In genomic region chr4:56870927-56871326, GRCh38 we compare ENCODE assay signal across 12 cellular contexts. TPM values are rescaled to one million over a fixed set of nuclear protein-coding genes. Genes with fewer than 3 reads are reported as not detected.
DNase-seq lines count a peak whose midpoint lies in the region; ATAC-seq and TF ChIP-seq lines count a peak whose summit lies in the region.
"Had no signal": no experiment of that assay in that cellular context is flagged by ENCODE, and none has a peak within 500 bp of the region (broad histone marks: within the 10 kb centered on the region; RNA-seq: fewer than 3 reads in every experiment).

No MANE protein-coding gene starts in this region.

- no peak overlapping the region for H3K4me3 Mint-ChIP-seq in mesothelial cell of epicardium

- H3K27ac Mint-ChIP-seq in mesothelial cell of epicardium: peak overlapping the region; percentile 89

- no peaks in the 10 kb centered on the region for H3K27me3 Mint-ChIP-seq in mesothelial cell of epicardium (ENCODE audit: low read depth)
- H3K27me3 Mint-ChIP-seq: naive thymus-derived CD8-positive, alpha-beta T cell had no signal

- H3K27me3 ChIP-seq in BLaER1: no peaks in the 10 kb centered on the region
- H3K27me3 ChIP-seq in transverse colon: no peaks in the 10 kb centered on the region
- no peaks in the 10 kb centered on the region for H3K27me3 ChIP-seq in BE2C

- H3K4me2 ChIP-seq in BLaER1: peak overlapping the region; percentile 69

- intact Hi-C loops in transverse colon (cut with DNase I; ENCODE audit: low total_unique reads): no loop called here

- no peaks in the 10 kb centered on the region for H3K36me3 Mint-ChIP-seq in mesothelial cell of epicardium
- H3K36me3 Mint-ChIP-seq: naive thymus-derived CD8-positive, alpha-beta T cell had no signal

- 0 to 22% methylated on average over 1 to 4 of the region's 4 CpGs for WGBS in transverse colon (ENCODE audit: low coverage in 1 of 2), 2 donors

- H3K9me3 Mint-ChIP-seq in mesothelial cell of epicardium: no peaks in the 10 kb centered on the region
- H3K9me3 Mint-ChIP-seq: naive thymus-derived CD8-positive, alpha-beta T cell had no signal

- H3K4me1 ChIP-seq in BLaER1: peaks cover 43% of the 10 kb centered on the region
- no peaks in the 10 kb centered on the region for H3K4me1 ChIP-seq in transverse colon
- H3K4me1 ChIP-seq in BE2C: no peaks in the 10 kb centered on the region

- H4K20me1 ChIP-seq in BLaER1: no peaks in the 10 kb centered on the region

- H3K36me3 ChIP-seq in BLaER1: no peaks in the 10 kb centered on the region
- H3K36me3 ChIP-seq in transverse colon: no peaks in the 10 kb centered on the region
- no peaks in the 10 kb centered on the region for H3K36me3 ChIP-seq in BE2C

- H3K4me3 ChIP-seq in BLaER1: peak overlapping the region; percentile 32; the same call in 1 of the 2 replicates
- H3K4me3 ChIP-seq in transverse colon: no peak overlapping the region
- no peak overlapping the region for H3K4me3 ChIP-seq in BE2C (ENCODE audit: low read depth, low read length)

- H3K9ac ChIP-seq in BLaER1: peak overlapping the region; percentile 46; the same call in 1 of the 2 replicates

- ATAC-seq in SK-N-SH treated with all-trans-retinoic acid at 6 μM for 48 hours: peak; percentile 93
- no peak for ATAC-seq in HG02973 (IDR thresholded peaks at IDR 0.05; ENCODE audit: unreplicated experiment)

- TF ChIP-seq CTCF in mesothelial cell of epicardium (IDR thresholded peaks at IDR 0.05; ENCODE audit: unreplicated experiment) (no peak), transverse colon (IDR thresholded peaks at IDR 0.05) (no peak), BE2C (IDR thresholded peaks at IDR 0.05; ENCODE audit: low read depth, low read length) (no peak)

- TF ChIP-seq POLR2A in transverse colon (IDR thresholded peaks at IDR 0.05): no peak

- H3K27ac ChIP-seq in BLaER1: peak overlapping the region; percentile 63
- H3K27ac ChIP-seq in transverse colon: no peak overlapping the region

- in situ Hi-C loops in transverse colon (cut with MboI; ENCODE audit: low pct_ligation_motif_present in 1 of 4, low pct_unique_long_range_greater_than_20kb in 1 of 4, low sequenced_read_pairs in 3 of 4): no loop called here

- TF ChIP-seq EP300 in transverse colon (IDR thresholded peaks at IDR 0.05; ENCODE audit: low read depth): no peak

- no peaks in the 10 kb centered on the region for H3K9me3 ChIP-seq in BLaER1
- no peaks in the 10 kb centered on the region for H3K9me3 ChIP-seq in transverse colon
- no peaks in the 10 kb centered on the region for H3K9me3 ChIP-seq in BE2C

- peak; percentile 16 for DNase-seq in NCI-H1048 (lab: John Stamatoyannopoulos, UW)
- no peak for DNase-seq in mesothelial cell of epicardium (ENCODE audit: low spot score in 2 of 2, unreplicated experiment in 2 of 2)
- DNase-seq in NAMALWA (ENCODE audit: low spot score): no peak
- no peak for DNase-seq in transverse colon
- no peak for DNase-seq in BE2C
- DNase-seq: Kasumi-1; stimulated activated CD4-positive, alpha-beta T cell treated with anti-CD3 and anti-CD28 coated beads, Interleukin-12 subunit alpha, Interleukin-12 subunit beta, amount 100 ng/mL, for 4 hours had no signal

- H3K4me1 Mint-ChIP-seq in mesothelial cell of epicardium: peaks cover 17% of the 10 kb centered on the region

TF ChIP-seq in SK-N-SH treated with all-trans-retinoic acid at 6 μM for 48 hours, 23 proteins besides CTCF, POLR2A, EP300 and RAD21:
- no peak for TF ChIP-seq PPARA (CRISPR knock-in tag; IDR thresholded peaks at IDR 0.05; ENCODE audit: borderline replicate concordance)
- peak; percentile 62; the same call in 1 of the 2 replicates for TF ChIP-seq ZNF70 (CRISPR knock-in tag; IDR thresholded peaks at IDR 0.05)
- TF ChIP-seq ESRRG (CRISPR knock-in tag; IDR thresholded peaks at IDR 0.05): no peak
- no peak for TF ChIP-seq ZC3H10 (CRISPR knock-in tag; IDR thresholded peaks at IDR 0.05)
- TF ChIP-seq GLIS3 (CRISPR knock-in tag; IDR thresholded peaks at IDR 0.05): no peak
- peak; percentile 89 for TF ChIP-seq TCF4 (CRISPR knock-in tag; IDR thresholded peaks at IDR 0.05; ENCODE audit: borderline replicate concordance)
- no peak for TF ChIP-seq POU6F1 (CRISPR knock-in tag; IDR thresholded peaks at IDR 0.05; ENCODE audit: borderline replicate concordance, low read depth)
- no peak for TF ChIP-seq CREB5 (CRISPR knock-in tag; IDR thresholded peaks at IDR 0.05; ENCODE audit: low read depth)
- TF ChIP-seq ZNF8 (CRISPR knock-in tag; IDR thresholded peaks at IDR 0.05): no peak
- TF ChIP-seq CSDC2 (CRISPR knock-in tag; IDR thresholded peaks at IDR 0.05): no peak
- TF ChIP-seq TOX (CRISPR knock-in tag; IDR thresholded peaks at IDR 0.05; ENCODE audit: borderline replicate concordance): no peak
- no peak for TF ChIP-seq ISL1 (CRISPR knock-in tag; IDR thresholded peaks at IDR 0.05)
- TF ChIP-seq RARB (CRISPR knock-in tag; IDR thresholded peaks at IDR 0.05): no peak
- TF ChIP-seq ZFP3 (CRISPR knock-in tag; IDR thresholded peaks at IDR 0.05): no peak
TF ChIP-seq in SK-N-SH treated with all-trans-retinoic acid at 6 μM for 48 hours: peak in this region for 2.

RNA-seq across cellular contexts. Expression of gene REST, which starts 36.8 kb away (rescaled TPM):
- total RNA-seq in mesothelial cell of epicardium: 81.9 to 88.3 TPM (median 86.8 TPM) in 3 replicates
- total RNA-seq in transverse colon: 10 to 100 TPM; 18.7 to 47.8 (median 27.1) TPM
- polyA plus RNA-seq in BE2C (2012; ENCODE audit: insufficient read depth, insufficient read length, low read depth): 0.06 TPM

RNA-seq across cellular contexts. Expression of gene SPINK2, which starts 49.4 kb away (rescaled TPM):
- total RNA-seq in mesothelial cell of epicardium (not detected in 3 replicates), transverse colon (1 to 10 TPM in 1 of 4 donors, under 1 TPM in 1, not detected in 2; 0.68 to 2.9 TPM)
- polyA plus RNA-seq in BE2C (2012; ENCODE audit: insufficient read depth, insufficient read length, low read depth): not detected
- polyA plus RNA-seq: endothelial cell of umbilical vein had no signal
